Comparison of ENCODE assay signal across 19 cellular contexts in genomic region chr2:217759991-217760390, GRCh38.
A peak's percentile ranks its signal among the peaks of the same experiment; 100 is the strongest.
DNase-seq lines count a peak whose midpoint lies in the region; FAIRE-seq and TF ChIP-seq lines count a peak whose summit lies in the region.
"Had no signal": no experiment of that assay in that cellular context is flagged by ENCODE, and none has a peak within 500 bp of the region (broad histone marks: within the 10 kb centered on the region; RNA-seq: fewer than 3 reads in every experiment).

No MANE protein-coding gene starts in this region.

- H3K9me3 Mint-ChIP-seq in nephron, result peaks cover 38% of the 10 kb centered on the region

- no peak overlapping the region for H3K4me3 Mint-ChIP-seq in nephron
- H3K4me3 Mint-ChIP-seq: B cell; CD4-positive, CD25-positive, alpha-beta regulatory T cell; CD8-positive, alpha-beta T cell; GM23338; H9 had no signal

- H3K36me3 ChIP-seq in kidney (ENCODE audit: control insufficient read depth in 1 of 2, insufficient read depth in 2 of 2, low read length in 2 of 2), result peaks cover 0 to 4% of the 10 kb centered on the region in 2 donors
- H3K36me3 ChIP-seq: BLaER1 had no signal

- peak; percentile 74 for FAIRE-seq in kidney (lab: Jason Lieb, UNC)
- FAIRE-seq: GM12891, GM18507 had no signal

- H3K9ac ChIP-seq in kidney (ENCODE audit: low read length in 2 of 2), result no peak overlapping the region
- H3K9ac ChIP-seq: BLaER1 had no signal

- peak overlapping the region; percentile 17 to 64 (median 54) for H3K27ac Mint-ChIP-seq in nephron
- H3K27ac Mint-ChIP-seq: B cell; CD4-positive, CD25-positive, alpha-beta regulatory T cell; CD8-positive, alpha-beta T cell; GM23338; H9 had no signal

- no peak overlapping the region for H3K4me3 ChIP-seq in kidney (ENCODE audit: low read length in 2 of 2)
- H3K4me3 ChIP-seq: BLaER1, GM23338 had no signal

- H3K27ac ChIP-seq in kidney (ENCODE audit: low read depth in 2 of 2, low read length in 2 of 2), result no peak overlapping the region
- H3K27ac ChIP-seq: BLaER1, C4-2B had no signal

- peaks cover 2 to 13% of the 10 kb centered on the region in 2 donors for H3K9me3 ChIP-seq in kidney (ENCODE audit: control insufficient read depth in 1 of 2, low read length in 2 of 2)

- H3K27me3 Mint-ChIP-seq in nephron (ENCODE audit: low read depth), result no peaks in the 10 kb centered on the region
- H3K27me3 Mint-ChIP-seq: CD4-positive, CD25-positive, alpha-beta regulatory T cell had no signal

- H3K4me1 ChIP-seq in kidney (ENCODE audit: control insufficient read depth in 1 of 2, insufficient read depth in 1 of 2, low read depth in 1 of 2, low read length in 2 of 2), result no peaks in the 10 kb centered on the region
- H3K4me1 ChIP-seq: Caco-2 had no signal

- no peak for DNase-seq in kidney
- DNase-seq in left kidney (ENCODE audit: low read depth, low spot score), result peak; percentile 37
- no peak for DNase-seq in NCI-H2081 treated with DMSO at 0.1 percent for 48 hours (lab: John Stamatoyannopoulos, UW)
- no peak for DNase-seq in SK-N-DZ (ENCODE audit: low spot score)
- DNase-seq in cerebellar nuclear complex (lab: John Stamatoyannopoulos, UW), result no peak
- DNase-seq: Caco-2; CD4-positive, CD25-positive, alpha-beta regulatory T cell; CD8-positive, alpha-beta T cell; DMS153; DMS79 treated with DMSO at 0.1 percent for 48 hours; GF-D8; H9 had no signal

- TF ChIP-seq CTCF in kidney (IDR thresholded peaks at IDR 0.05; ENCODE audit: borderline replicate concordance, extremely low read depth, insufficient read depth) (no peak), nephron (IDR thresholded peaks at IDR 0.05; ENCODE audit: unreplicated experiment in 3 of 3) (no peak)

- peaks cover 28% of the 10 kb centered on the region for H3K4me1 Mint-ChIP-seq in nephron

- H3K36me3 Mint-ChIP-seq in nephron (ENCODE audit: low read depth), result peaks cover 16% of the 10 kb centered on the region
- H3K36me3 Mint-ChIP-seq: CD4-positive, CD25-positive, alpha-beta regulatory T cell had no signal

- intact Hi-C loops in kidney (cut with DNase I), result loop anchor here (10.0 kb wide), 1 partner anchor 1245 kb away; no protein-coding TSS in a partner anchor
